In the genomic region with DNA sequence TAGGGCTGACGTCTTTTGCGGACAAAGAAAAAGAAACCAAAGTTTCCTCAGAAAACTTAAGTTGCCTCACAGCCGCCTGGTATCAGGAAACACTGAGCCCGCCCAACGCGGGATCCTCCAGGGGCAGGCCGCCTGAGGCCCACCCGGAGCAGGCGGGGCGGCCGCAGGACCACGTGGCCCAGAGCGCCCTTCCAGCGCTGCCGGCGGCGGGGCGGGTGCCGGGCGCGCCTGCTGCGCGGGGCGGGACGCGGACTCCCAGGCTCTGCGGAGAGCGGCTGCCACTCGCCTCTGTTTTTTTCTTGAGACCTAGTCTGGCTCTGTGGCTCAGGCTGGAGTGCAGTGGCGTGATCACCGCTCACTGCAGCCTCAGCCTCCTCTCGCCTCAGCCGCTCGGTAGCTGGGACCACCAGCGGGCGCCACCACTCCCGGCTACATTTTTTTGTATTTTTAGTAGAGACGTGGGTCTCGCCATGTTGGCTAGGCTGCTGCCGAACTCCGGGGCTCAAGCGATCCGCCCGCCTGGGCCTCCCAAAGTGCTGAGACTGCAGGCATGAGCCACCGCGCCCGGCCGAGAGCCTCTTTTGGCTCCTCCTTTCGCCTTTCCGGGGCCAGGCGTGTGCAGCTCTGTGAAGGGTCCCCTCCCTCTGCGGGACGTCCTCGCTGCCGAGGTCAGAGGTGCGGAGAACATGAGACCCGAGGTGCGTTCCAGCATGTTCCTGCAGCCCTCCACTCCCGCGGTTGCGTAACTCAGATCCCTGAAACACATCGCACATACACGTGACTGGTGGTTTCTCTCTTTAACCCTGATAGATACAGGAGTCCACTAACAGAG, we compare ENCODE assay signal across 1 cellular context.
A peak's percentile ranks its signal among the peaks of the same experiment; 100 is the strongest.
TF ChIP-seq lines count a peak whose summit lies in the region.

No MANE protein-coding gene starts in this region.

TF ChIP-seq in HCT116, 20 proteins besides CTCF, POLR2A, EP300 and RAD21 (continued from another document):
- TF ChIP-seq YY1 (IDR thresholded peaks at IDR 0.05; ENCODE audit: extremely low read depth, insufficient replicate concordance, low read depth, low read length): no peak
- peak; percentile 70 for TF ChIP-seq POLR2AphosphoS5 (IDR thresholded peaks at IDR 0.05; ENCODE audit: low read depth, low read length)
- TF ChIP-seq, protein P1, sequence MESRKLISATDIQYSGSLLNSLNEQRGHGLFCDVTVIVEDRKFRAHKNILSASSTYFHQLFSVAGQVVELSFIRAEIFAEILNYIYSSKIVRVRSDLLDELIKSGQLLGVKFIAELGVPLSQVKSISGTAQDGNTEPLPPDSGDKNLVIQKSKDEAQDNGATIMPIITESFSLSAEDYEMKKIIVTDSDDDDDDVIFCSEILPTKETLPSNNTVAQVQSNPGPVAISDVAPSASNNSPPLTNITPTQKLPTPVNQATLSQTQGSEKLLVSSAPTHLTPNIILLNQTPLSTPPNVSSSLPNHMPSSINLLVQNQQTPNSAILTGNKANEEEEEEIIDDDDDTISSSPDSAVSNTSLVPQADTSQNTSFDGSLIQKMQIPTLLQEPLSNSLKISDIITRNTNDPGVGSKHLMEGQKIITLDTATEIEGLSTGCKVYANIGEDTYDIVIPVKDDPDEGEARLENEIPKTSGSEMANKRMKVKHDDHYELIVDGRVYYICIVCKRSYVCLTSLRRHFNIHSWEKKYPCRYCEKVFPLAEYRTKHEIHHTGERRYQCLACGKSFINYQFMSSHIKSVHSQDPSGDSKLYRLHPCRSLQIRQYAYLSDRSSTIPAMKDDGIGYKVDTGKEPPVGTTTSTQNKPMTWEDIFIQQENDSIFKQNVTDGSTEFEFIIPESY (IDR thresholded peaks at IDR 0.05; ENCODE audit: extremely low read depth, insufficient replicate concordance, low read length): no peak
- no peak for TF ChIP-seq EGR1 (IDR thresholded peaks at IDR 0.05; ENCODE audit: low read depth)
- TF ChIP-seq ZFX (IDR thresholded peaks at IDR 0.05): peak; percentile 48; the same call in 1 of the 2 replicates
- TF ChIP-seq EZH2 (IDR thresholded peaks at IDR 0.05): no peak
- TF ChIP-seq EZH2phosphoT487 (IDR thresholded peaks at IDR 0.05; ENCODE audit: borderline replicate concordance): no peak
- TF ChIP-seq ZNF274 (IDR thresholded peaks at IDR 0.05; ENCODE audit: low read depth, low read length): no peak
- TF ChIP-seq SP1 (IDR thresholded peaks at IDR 0.05; ENCODE audit: low read depth): no peak
- TF ChIP-seq CBX3 (IDR thresholded peaks at IDR 0.05; ENCODE audit: low read depth): 0 out of 2 replicates have a peak, but pooled peaks have one; percentile 25
- no peak for TF ChIP-seq ELF1 (IDR thresholded peaks at IDR 0.05; ENCODE audit: borderline replicate concordance, low read depth)
